ENCODE assay signal across 1 cellular context in the genomic region with DNA sequence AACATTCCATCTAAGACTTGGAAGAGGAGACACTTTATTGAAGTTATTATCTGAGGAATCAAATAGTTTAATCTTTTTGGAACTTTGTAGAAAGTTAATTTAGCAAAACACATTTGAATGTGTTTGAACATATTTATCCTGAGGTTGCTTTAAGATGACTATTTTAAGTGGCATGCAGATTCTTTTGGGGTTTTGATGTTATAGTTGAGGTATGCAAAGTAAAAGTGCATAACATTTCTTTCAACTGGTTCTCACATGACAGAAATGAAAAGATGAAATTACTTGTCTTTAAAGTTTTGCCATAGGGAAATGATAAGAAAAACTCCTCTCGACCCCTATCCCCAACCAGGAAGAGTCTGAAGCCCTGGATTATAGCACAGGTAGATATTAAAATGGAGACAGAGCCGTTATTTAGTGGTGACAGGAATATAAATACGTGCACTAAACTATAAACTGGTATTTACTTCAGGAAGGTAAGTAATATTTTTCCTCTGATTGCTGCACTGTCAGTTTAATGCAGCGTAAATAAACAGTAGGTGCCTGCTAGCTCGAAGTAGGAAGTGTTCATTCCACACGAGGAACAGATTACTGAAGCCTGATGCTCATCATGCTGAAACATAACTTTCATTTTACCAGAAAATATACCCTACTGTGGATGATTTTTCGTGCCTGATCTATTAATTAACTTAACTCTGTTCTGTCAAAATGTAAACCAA.
A peak's percentile ranks its signal among the peaks of the same experiment; 100 is the strongest.
TF ChIP-seq lines count a peak whose summit lies in the region.

No MANE protein-coding gene starts in this region.

TF ChIP-seq in HEK293, 187 proteins besides CTCF, POLR2A, EP300 and RAD21 (continued from another document and continues in another):
- TF ChIP-seq, protein P1, sequence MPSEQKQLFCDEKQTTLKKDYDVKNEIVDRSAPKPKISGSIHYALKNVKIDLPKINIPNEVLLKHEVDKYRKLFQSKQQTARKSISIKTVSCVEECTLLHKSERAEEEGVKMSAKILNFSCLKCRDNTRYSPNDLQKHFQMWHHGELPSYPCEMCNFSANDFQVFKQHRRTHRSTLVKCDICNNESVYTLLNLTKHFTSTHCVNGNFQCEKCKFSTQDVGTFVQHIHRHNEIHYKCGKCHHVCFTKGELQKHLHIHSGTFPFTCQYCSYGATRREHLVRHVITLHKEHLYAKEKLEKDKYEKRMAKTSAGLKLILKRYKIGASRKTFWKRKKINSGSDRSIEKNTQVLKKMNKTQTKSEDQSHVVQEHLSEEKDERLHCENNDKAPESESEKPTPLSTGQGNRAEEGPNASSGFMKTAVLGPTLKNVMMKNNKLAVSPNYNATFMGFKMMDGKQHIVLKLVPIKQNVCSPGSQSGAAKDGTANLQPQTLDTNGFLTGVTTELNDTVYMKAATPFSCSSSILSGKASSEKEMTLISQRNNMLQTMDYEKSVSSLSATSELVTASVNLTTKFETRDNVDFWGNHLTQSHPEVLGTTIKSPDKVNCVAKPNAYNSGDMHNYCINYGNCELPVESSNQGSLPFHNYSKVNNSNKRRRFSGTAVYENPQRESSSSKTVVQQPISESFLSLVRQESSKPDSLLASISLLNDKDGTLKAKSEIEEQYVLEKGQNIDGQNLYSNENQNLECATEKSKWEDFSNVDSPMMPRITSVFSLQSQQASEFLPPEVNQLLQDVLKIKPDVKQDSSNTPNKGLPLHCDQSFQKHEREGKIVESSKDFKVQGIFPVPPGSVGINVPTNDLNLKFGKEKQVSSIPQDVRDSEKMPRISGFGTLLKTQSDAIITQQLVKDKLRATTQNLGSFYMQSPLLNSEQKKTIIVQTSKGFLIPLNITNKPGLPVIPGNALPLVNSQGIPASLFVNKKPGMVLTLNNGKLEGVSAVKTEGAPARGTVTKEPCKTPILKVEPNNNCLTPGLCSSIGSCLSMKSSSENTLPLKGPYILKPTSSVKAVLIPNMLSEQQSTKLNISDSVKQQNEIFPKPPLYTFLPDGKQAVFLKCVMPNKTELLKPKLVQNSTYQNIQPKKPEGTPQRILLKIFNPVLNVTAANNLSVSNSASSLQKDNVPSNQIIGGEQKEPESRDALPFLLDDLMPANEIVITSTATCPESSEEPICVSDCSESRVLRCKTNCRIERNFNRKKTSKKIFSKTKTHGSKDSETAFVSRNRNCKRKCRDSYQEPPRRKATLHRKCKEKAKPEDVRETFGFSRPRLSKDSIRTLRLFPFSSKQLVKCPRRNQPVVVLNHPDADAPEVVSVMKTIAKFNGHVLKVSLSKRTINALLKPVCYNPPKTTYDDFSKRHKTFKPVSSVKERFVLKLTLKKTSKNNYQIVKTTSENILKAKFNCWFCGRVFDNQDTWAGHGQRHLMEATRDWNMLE (tag by site-specific recombination; conservative IDR thresholded peaks at IDR 0.05; ENCODE audit: low read depth), result no peak
- no peak for TF ChIP-seq ZSCAN23 (tag by site-specific recombination; IDR thresholded peaks at IDR 0.05)
- TF ChIP-seq ZNF324 (tag by site-specific recombination; IDR thresholded peaks at IDR 0.05), result no peak
- no peak for TF ChIP-seq TCF7L2 (IDR thresholded peaks at IDR 0.05; ENCODE audit: borderline replicate concordance, low read depth, low read length)
- 0 out of 2 replicates have a peak, but pooled peaks have one; percentile 25 for TF ChIP-seq ZXDB (tag by site-specific recombination; IDR thresholded peaks at IDR 0.05)
- no peak for TF ChIP-seq ZBTB8A (tag by site-specific recombination; IDR thresholded peaks at IDR 0.05)
- no peak for TF ChIP-seq ZNF707 (tag by site-specific recombination; IDR thresholded peaks at IDR 0.05)
- TF ChIP-seq, protein P2, sequence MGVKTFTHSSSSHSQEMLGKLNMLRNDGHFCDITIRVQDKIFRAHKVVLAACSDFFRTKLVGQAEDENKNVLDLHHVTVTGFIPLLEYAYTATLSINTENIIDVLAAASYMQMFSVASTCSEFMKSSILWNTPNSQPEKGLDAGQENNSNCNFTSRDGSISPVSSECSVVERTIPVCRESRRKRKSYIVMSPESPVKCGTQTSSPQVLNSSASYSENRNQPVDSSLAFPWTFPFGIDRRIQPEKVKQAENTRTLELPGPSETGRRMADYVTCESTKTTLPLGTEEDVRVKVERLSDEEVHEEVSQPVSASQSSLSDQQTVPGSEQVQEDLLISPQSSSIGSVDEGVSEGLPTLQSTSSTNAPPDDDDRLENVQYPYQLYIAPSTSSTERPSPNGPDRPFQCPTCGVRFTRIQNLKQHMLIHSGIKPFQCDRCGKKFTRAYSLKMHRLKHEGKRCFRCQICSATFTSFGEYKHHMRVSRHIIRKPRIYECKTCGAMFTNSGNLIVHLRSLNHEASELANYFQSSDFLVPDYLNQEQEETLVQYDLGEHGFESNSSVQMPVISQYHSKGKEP (tag by site-specific recombination; IDR thresholded peaks at IDR 0.05), result peak; percentile 72
- peak; percentile 69; the same call in 1 of the 2 replicates for TF ChIP-seq IKZF3 (tag by site-specific recombination; IDR thresholded peaks at IDR 0.05)
- TF ChIP-seq ZNF140 (tag by site-specific recombination; IDR thresholded peaks at IDR 0.05), result no peak
- TF ChIP-seq ZNF24 (tag by site-specific recombination; IDR thresholded peaks at IDR 0.05), result no peak
- no peak for TF ChIP-seq REPIN1 (tag by site-specific recombination; IDR thresholded peaks at IDR 0.05; ENCODE audit: low read depth)
- TF ChIP-seq ZNF391 (tag by site-specific recombination; IDR thresholded peaks at IDR 0.05; ENCODE audit: borderline replicate concordance, low read depth), result no peak
- no peak for TF ChIP-seq ZNF548 (tag by site-specific recombination; IDR thresholded peaks at IDR 0.05)
- no peak for TF ChIP-seq ZNF529 (tag by site-specific recombination; IDR thresholded peaks at IDR 0.05; ENCODE audit: insufficient replicate concordance)
- TF ChIP-seq, protein P3, sequence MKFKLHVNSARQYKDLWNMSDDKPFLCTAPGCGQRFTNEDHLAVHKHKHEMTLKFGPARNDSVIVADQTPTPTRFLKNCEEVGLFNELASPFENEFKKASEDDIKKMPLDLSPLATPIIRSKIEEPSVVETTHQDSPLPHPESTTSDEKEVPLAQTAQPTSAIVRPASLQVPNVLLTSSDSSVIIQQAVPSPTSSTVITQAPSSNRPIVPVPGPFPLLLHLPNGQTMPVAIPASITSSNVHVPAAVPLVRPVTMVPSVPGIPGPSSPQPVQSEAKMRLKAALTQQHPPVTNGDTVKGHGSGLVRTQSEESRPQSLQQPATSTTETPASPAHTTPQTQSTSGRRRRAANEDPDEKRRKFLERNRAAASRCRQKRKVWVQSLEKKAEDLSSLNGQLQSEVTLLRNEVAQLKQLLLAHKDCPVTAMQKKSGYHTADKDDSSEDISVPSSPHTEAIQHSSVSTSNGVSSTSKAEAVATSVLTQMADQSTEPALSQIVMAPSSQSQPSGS (tag by site-specific recombination; IDR thresholded peaks at IDR 0.05; ENCODE audit: low read depth), result no peak
- TF ChIP-seq MEIS1 (CRISPR knock-in tag; IDR thresholded peaks at IDR 0.05; ENCODE audit: borderline replicate concordance), result no peak
- TF ChIP-seq, protein P4, sequence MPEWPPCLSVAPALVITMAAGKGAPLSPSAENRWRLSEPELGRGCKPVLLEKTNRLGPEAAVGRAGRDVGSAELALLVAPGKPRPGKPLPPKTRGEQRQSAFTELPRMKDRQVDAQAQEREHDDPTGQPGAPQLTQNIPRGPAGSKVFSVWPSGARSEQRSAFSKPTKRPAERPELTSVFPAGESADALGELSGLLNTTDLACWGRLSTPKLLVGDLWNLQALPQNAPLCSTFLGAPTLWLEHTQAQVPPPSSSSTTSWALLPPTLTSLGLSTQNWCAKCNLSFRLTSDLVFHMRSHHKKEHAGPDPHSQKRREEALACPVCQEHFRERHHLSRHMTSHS (tag by site-specific recombination; IDR thresholded peaks at IDR 0.05), result no peak
- TF ChIP-seq ZBTB17 (tag by site-specific recombination; IDR thresholded peaks at IDR 0.05), result 0 out of 2 replicates have a peak, but pooled peaks have one; percentile 13
- no peak for TF ChIP-seq KLF1 (tag by site-specific recombination; IDR thresholded peaks at IDR 0.05)
- no peak for TF ChIP-seq ZNF426 (tag by site-specific recombination; IDR thresholded peaks at IDR 0.05)
- TF ChIP-seq FEZF1 (tag by site-specific recombination; IDR thresholded peaks at IDR 0.05), result peak; percentile 35; the same call in 1 of the 2 replicates
- TF ChIP-seq, protein P5, sequence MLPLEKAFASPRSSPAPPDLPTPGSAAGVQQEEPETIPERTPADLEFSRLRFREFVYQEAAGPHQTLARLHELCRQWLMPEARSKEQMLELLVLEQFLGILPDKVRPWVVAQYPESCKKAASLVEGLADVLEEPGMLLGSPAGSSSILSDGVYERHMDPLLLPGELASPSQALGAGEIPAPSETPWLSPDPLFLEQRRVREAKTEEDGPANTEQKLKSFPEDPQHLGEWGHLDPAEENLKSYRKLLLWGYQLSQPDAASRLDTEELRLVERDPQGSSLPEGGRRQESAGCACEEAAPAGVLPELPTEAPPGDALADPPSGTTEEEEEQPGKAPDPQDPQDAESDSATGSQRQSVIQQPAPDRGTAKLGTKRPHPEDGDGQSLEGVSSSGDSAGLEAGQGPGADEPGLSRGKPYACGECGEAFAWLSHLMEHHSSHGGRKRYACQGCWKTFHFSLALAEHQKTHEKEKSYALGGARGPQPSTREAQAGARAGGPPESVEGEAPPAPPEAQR (tag by site-specific recombination; IDR thresholded peaks at IDR 0.05), result no peak
- TF ChIP-seq, protein P6, sequence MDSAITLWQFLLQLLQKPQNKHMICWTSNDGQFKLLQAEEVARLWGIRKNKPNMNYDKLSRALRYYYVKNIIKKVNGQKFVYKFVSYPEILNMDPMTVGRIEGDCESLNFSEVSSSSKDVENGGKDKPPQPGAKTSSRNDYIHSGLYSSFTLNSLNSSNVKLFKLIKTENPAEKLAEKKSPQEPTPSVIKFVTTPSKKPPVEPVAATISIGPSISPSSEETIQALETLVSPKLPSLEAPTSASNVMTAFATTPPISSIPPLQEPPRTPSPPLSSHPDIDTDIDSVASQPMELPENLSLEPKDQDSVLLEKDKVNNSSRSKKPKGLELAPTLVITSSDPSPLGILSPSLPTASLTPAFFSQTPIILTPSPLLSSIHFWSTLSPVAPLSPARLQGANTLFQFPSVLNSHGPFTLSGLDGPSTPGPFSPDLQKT (IDR thresholded peaks at IDR 0.05; ENCODE audit: borderline replicate concordance, low read depth, low read length), result no peak
- TF ChIP-seq MYNN (tag by site-specific recombination; IDR thresholded peaks at IDR 0.05; ENCODE audit: borderline replicate concordance), result no peak
- TF ChIP-seq, protein P7, sequence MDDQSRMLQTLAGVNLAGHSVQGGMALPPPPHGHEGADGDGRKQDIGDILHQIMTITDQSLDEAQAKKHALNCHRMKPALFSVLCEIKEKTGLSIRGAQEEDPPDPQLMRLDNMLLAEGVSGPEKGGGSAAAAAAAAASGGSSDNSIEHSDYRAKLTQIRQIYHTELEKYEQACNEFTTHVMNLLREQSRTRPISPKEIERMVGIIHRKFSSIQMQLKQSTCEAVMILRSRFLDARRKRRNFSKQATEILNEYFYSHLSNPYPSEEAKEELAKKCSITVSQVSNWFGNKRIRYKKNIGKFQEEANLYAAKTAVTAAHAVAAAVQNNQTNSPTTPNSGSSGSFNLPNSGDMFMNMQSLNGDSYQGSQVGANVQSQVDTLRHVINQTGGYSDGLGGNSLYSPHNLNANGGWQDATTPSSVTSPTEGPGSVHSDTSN (CRISPR knock-in tag; IDR thresholded peaks at IDR 0.05), result no peak
- TF ChIP-seq, protein P8, sequence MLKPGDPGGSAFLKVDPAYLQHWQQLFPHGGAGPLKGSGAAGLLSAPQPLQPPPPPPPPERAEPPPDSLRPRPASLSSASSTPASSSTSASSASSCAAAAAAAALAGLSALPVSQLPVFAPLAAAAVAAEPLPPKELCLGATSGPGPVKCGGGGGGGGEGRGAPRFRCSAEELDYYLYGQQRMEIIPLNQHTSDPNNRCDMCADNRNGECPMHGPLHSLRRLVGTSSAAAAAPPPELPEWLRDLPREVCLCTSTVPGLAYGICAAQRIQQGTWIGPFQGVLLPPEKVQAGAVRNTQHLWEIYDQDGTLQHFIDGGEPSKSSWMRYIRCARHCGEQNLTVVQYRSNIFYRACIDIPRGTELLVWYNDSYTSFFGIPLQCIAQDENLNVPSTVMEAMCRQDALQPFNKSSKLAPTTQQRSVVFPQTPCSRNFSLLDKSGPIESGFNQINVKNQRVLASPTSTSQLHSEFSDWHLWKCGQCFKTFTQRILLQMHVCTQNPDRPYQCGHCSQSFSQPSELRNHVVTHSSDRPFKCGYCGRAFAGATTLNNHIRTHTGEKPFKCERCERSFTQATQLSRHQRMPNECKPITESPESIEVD (tag by site-specific recombination; IDR thresholded peaks at IDR 0.05), result peak; percentile 72; the same call in 1 of the 2 replicates
- TF ChIP-seq ZNF311 (tag by site-specific recombination; IDR thresholded peaks at IDR 0.05; ENCODE audit: borderline replicate concordance), result no peak
- no peak for TF ChIP-seq ZNF544 (tag by site-specific recombination; IDR thresholded peaks at IDR 0.05)
- no peak for TF ChIP-seq ZNF785 (tag by site-specific recombination; IDR thresholded peaks at IDR 0.05)
- no peak for TF ChIP-seq ZIC2 (tag by site-specific recombination; IDR thresholded peaks at IDR 0.05)
- TF ChIP-seq, protein P9, sequence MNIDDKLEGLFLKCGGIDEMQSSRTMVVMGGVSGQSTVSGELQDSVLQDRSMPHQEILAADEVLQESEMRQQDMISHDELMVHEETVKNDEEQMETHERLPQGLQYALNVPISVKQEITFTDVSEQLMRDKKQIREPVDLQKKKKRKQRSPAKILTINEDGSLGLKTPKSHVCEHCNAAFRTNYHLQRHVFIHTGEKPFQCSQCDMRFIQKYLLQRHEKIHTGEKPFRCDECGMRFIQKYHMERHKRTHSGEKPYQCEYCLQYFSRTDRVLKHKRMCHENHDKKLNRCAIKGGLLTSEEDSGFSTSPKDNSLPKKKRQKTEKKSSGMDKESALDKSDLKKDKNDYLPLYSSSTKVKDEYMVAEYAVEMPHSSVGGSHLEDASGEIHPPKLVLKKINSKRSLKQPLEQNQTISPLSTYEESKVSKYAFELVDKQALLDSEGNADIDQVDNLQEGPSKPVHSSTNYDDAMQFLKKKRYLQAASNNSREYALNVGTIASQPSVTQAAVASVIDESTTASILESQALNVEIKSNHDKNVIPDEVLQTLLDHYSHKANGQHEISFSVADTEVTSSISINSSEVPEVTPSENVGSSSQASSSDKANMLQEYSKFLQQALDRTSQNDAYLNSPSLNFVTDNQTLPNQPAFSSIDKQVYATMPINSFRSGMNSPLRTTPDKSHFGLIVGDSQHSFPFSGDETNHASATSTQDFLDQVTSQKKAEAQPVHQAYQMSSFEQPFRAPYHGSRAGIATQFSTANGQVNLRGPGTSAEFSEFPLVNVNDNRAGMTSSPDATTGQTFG (tag by site-specific recombination; IDR thresholded peaks at IDR 0.05; ENCODE audit: borderline replicate concordance), result no peak
